Comparison of ENCODE assay signal across 2 cellular contexts in the genomic region with DNA sequence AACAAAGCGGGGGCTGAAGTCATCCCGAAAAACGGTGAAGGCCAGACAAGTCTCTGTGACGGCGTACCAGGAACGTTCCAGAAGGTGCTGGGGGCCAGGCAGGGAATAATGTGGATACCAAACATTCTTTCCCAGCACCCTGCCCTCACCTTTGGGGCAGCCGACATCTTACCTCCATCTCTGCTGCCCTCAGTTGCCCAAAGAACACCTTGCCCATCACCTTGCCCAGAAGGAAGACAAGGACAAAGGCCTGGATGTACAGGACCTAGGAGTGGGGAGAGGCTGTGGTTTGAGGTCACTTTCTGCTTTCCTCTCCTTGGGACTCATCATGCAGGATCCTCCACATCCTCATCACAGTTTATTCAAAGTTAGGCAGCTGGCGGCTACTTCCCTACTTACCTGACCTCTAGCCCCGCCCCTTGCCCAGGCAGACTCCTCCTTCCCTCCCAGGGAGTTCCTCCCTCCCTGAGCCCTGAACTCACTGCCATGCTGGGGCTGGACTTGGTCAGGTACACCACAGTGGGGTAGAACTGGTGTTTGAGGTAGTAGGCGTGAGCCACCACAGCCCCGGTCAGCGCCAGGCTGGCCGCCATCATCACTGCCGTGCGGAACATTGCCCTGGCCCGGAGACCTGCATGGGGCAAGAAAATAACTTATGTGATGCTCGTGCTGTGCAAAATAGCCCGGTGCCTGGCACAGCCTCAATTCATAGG.
TF ChIP-seq lines count a peak whose summit lies in the region.

No MANE protein-coding gene starts in this region.

TF ChIP-seq in IMR-90, 13 proteins besides CTCF, POLR2A, EP300 and RAD21:
- no peak for TF ChIP-seq BHLHE40 (IDR thresholded peaks at IDR 0.05; ENCODE audit: low read depth, low read length)
- no peak for TF ChIP-seq FOS (IDR thresholded peaks at IDR 0.05; ENCODE audit: low read depth, low read length)
- TF ChIP-seq MAFK (IDR thresholded peaks at IDR 0.05; ENCODE audit: low read depth, low read length) = no peak
- no peak for TF ChIP-seq RCOR1 (IDR thresholded peaks at IDR 0.05; ENCODE audit: insufficient replicate concordance, low read length)
- no peak for TF ChIP-seq USF2 (IDR thresholded peaks at IDR 0.05; ENCODE audit: low read depth, low read length)
- no peak for TF ChIP-seq CHD1 (IDR thresholded peaks at IDR 0.05; ENCODE audit: low read depth, low read length)
- no peak for TF ChIP-seq CEBPB (IDR thresholded peaks at IDR 0.05; ENCODE audit: low read depth, low read length)
- TF ChIP-seq MXI1 (IDR thresholded peaks at IDR 0.05; ENCODE audit: borderline replicate concordance, low read depth, low read length) = no peak
- no peak for TF ChIP-seq SMC3 (IDR thresholded peaks at IDR 0.05; ENCODE audit: low read depth, low read length)
- no peak for TF ChIP-seq MAZ (IDR thresholded peaks at IDR 0.05; ENCODE audit: borderline replicate concordance, low read depth, low read length)
- no peak for TF ChIP-seq ELK1 (IDR thresholded peaks at IDR 0.05; ENCODE audit: borderline replicate concordance, low read depth, low read length)
- no peak for TF ChIP-seq RFX5 (IDR thresholded peaks at IDR 0.05; ENCODE audit: low read depth, low read length)
- no peak for TF ChIP-seq NFE2L2 (IDR thresholded peaks at IDR 0.05; ENCODE audit: low read depth, low read length)

TF ChIP-seq in WTC11, 78 proteins besides CTCF, POLR2A, EP300 and RAD21:
- no peak for TF ChIP-seq RORB (CRISPR knock-in tag; IDR thresholded peaks at IDR 0.05)
- no peak for TF ChIP-seq RELA (CRISPR knock-in tag; IDR thresholded peaks at IDR 0.05; ENCODE audit: borderline replicate concordance)
- TF ChIP-seq TCF7 (CRISPR knock-in tag; IDR thresholded peaks at IDR 0.05; ENCODE audit: low read depth) = no peak
- TF ChIP-seq TEAD1 (CRISPR knock-in tag; IDR thresholded peaks at IDR 0.05) = no peak
- TF ChIP-seq PRRX2 (CRISPR knock-in tag; IDR thresholded peaks at IDR 0.05) = no peak
- no peak for TF ChIP-seq ZBTB43 (CRISPR knock-in tag; IDR thresholded peaks at IDR 0.05)
- no peak for TF ChIP-seq ZNF219 (CRISPR knock-in tag; IDR thresholded peaks at IDR 0.05; ENCODE audit: borderline replicate concordance)
- TF ChIP-seq MLX (CRISPR knock-in tag; IDR thresholded peaks at IDR 0.05) = no peak
- TF ChIP-seq ZNF512 (CRISPR knock-in tag; IDR thresholded peaks at IDR 0.05; ENCODE audit: borderline replicate concordance) = no peak
- no peak for TF ChIP-seq E2F1 (CRISPR knock-in tag; IDR thresholded peaks at IDR 0.05)
- no peak for TF ChIP-seq ERG (CRISPR knock-in tag; IDR thresholded peaks at IDR 0.05)
- no peak for TF ChIP-seq ZNF281 (CRISPR knock-in tag; IDR thresholded peaks at IDR 0.05)
TF ChIP-seq in WTC11: peak in this region for 0.
